14 cellular contexts compared by ENCODE assay signal in genomic region chr1:9842073-9842711, GRCh38. TPM values are rescaled to one million over a fixed set of nuclear protein-coding genes. Genes with fewer than 3 reads are reported as not detected.
DNase-seq lines count a peak whose midpoint lies in the region; ATAC-seq and TF ChIP-seq lines count a peak whose summit lies in the region.
"Had no signal": no experiment of that assay in that cellular context is flagged by ENCODE, and none has a peak within 500 bp of the region (broad histone marks: within the 10 kb centered on the region; RNA-seq: fewer than 3 reads in every experiment).

No MANE protein-coding gene starts in this region.

- H3K4me1 ChIP-seq in neuronal stem cell (ENCODE audit: control insufficient read depth in 2 of 2, insufficient read depth in 1 of 2, low read depth in 1 of 2, low read length in 2 of 2): peaks cover 0 to 12% of the 10 kb centered on the region in 2 donors
- H3K4me1 ChIP-seq in ascending aorta: peaks cover 0 to 13% of the 10 kb centered on the region in 2 donors

- no peak overlapping the region for H3K9ac ChIP-seq in neuronal stem cell (ENCODE audit: low read depth, low read length, poor library complexity)

- no peak overlapping the region for H2BK5ac ChIP-seq in neuronal stem cell (ENCODE audit: low read length)

- H3K4me3 ChIP-seq in neuronal stem cell (ENCODE audit: low read length in 2 of 2): no peak overlapping the region
- no peak overlapping the region for H3K4me3 ChIP-seq in ascending aorta

- peak overlapping the region; percentile 50 for H2AK5ac ChIP-seq in neuronal stem cell (ENCODE audit: low read depth, low read length)

- H4K8ac ChIP-seq in neuronal stem cell (ENCODE audit: low read depth, low read length): no peak overlapping the region

- H3K4ac ChIP-seq in neuronal stem cell (ENCODE audit: low read length): no peak overlapping the region

- DNase-seq in NCI-H2029 (lab: John Stamatoyannopoulos, UW): peak; percentile 46
- no peak for DNase-seq in NCI-H2029 treated with DMSO at 0.1 percent for 48 hours (lab: John Stamatoyannopoulos, UW)
- peak; percentile 79 to 91 for DNase-seq in NCI-H2081 (lab: John Stamatoyannopoulos, UW)
- DNase-seq in brain pericyte (ENCODE audit: low read depth, low spot score): peak; percentile 80
- no peak for DNase-seq in neuronal stem cell (ENCODE audit: low spot score)
- DNase-seq in NCI-H1436 treated with DMSO at 0.1 percent for 48 hours (lab: John Stamatoyannopoulos, UW): no peak
- DNase-seq in ascending aorta (ENCODE audit: low spot score in 2 of 2): no peak
- DNase-seq: activated CD4-positive, alpha-beta T cell treated with anti-CD3 and anti-CD28 coated beads, Interleukin-2, amount 10 ng/mL, durations not matched to agents 24 days and 14 days; activated T-cell treated with anti-CD3 and anti-CD28 coated beads, Interleukin-2, amount 50 U/mL, for 4 hours; amniotic stem cell; NCI-H510A; T-helper 9 cell had no signal

- H2BK15ac ChIP-seq in neuronal stem cell (ENCODE audit: low read length): no peak overlapping the region

- H2BK120ac ChIP-seq in neuronal stem cell (ENCODE audit: low read depth, low read length): no peak overlapping the region

- intact Hi-C loops in ascending aorta (cut with DNase I): no loop called here

- no peak overlapping the region for H3K4me2 ChIP-seq in neuronal stem cell (ENCODE audit: insufficient read depth, low read length, poor library complexity, severe bottlenecking)

- H2AFZ ChIP-seq in neuronal stem cell (ENCODE audit: low read length): no peak overlapping the region

- no peak for TF ChIP-seq CTCF in ascending aorta (IDR thresholded peaks at IDR 0.05)

- H3K36me3 ChIP-seq in neuronal stem cell (replicated peaks in 1 of 2; ENCODE audit: control insufficient read depth in 2 of 2, insufficient read depth in 2 of 2, low read length in 2 of 2) (no peaks in the 10 kb centered on the region), ascending aorta (no peaks in the 10 kb centered on the region)

- H3K79me1 ChIP-seq in neuronal stem cell (ENCODE audit: low read depth, low read length): no peaks in the 10 kb centered on the region

- H3K27ac ChIP-seq in neuronal stem cell (replicated peaks; ENCODE audit: low read length): no peak overlapping the region
- H3K27ac ChIP-seq in ascending aorta: no peak overlapping the region
- H3K27ac ChIP-seq: HL-60 had no signal

- H2BK12ac ChIP-seq in neuronal stem cell (ENCODE audit: low read length): no peak overlapping the region

- no peak for ATAC-seq in GM18873 (IDR thresholded peaks at IDR 0.05; ENCODE audit: low FRiP score, unreplicated experiment)
- ATAC-seq: activated T-cell treated with anti-CD3 and anti-CD28 coated beads, Interleukin-2, amount 50 U/mL, for 4 hours had no signal

- H3K9me3 ChIP-seq in neuronal stem cell (replicated peaks in 1 of 2; ENCODE audit: control insufficient read depth in 2 of 2, insufficient read depth in 1 of 2, low read depth in 1 of 2, low read length in 2 of 2): no peaks in the 10 kb centered on the region
- H3K9me3 ChIP-seq in ascending aorta: no peaks in the 10 kb centered on the region

- peak overlapping the region; percentile 24 for H3K18ac ChIP-seq in neuronal stem cell (ENCODE audit: low read length)

- H3K23ac ChIP-seq in neuronal stem cell (ENCODE audit: low read depth, low read length, poor library complexity): peak overlapping the region; percentile 67

- H3K27me3 ChIP-seq in neuronal stem cell (ENCODE audit: control insufficient read depth in 3 of 3, insufficient read depth in 3 of 3, low read depth in 1 of 3, low read length in 3 of 3): no peaks in the 10 kb centered on the region
- H3K27me3 ChIP-seq in ascending aorta: no peaks in the 10 kb centered on the region

- H3K14ac ChIP-seq in neuronal stem cell (ENCODE audit: low read length): no peak overlapping the region

- H4K91ac ChIP-seq in neuronal stem cell (ENCODE audit: low read depth, low read length, poor library complexity): no peak overlapping the region

- WGBS in neuronal stem cell (ENCODE audit: extremely low coverage in 2 of 2, insufficient read length in 2 of 2, insufficient replicate concordance in 1 of 2), 2 donors: no CpG with 5 or more reads among the region's 9 CpGs

RNA-seq across cellular contexts. Expression of gene CLSTN1, which starts 18.4 kb away (rescaled TPM):
- 114 TPM for polyA plus RNA-seq in neuronal stem cell (2013, experiment 1 of 2)
- 114 TPM for polyA plus RNA-seq in neuronal stem cell (2013, experiment 2 of 2)
- total RNA-seq in ascending aorta: 84.6 TPM

Comparison
In these comparisons a context has a peak if more than half of its experiments do, and no peak if none do; other contexts are left out.
1. DNase-seq: peak in NCI-H2029 (single experiment), NCI-H2081 (2 of 2) and brain pericyte (single experiment); none in NCI-H2029 treated with DMSO at 0.1 percent for 48 hours (single experiment), neuronal stem cell (single experiment), NCI-H1436 treated with DMSO at 0.1 percent for 48 hours (single experiment) and ascending aorta (0 of 2).